ENCODE assay signal across 10 cellular contexts in genomic region chr11:36354221-36355003, GRCh38. TPM values are rescaled to one million over a fixed set of nuclear protein-coding genes. Genes with fewer than 3 reads are reported as not detected.
DNase-seq lines count a peak whose midpoint lies in the region; ATAC-seq, FAIRE-seq and TF ChIP-seq lines count a peak whose summit lies in the region.
"Had no signal": no experiment of that assay in that cellular context is flagged by ENCODE, and none has a peak within 500 bp of the region (broad histone marks: within the 10 kb centered on the region; RNA-seq: fewer than 3 reads in every experiment).

No MANE protein-coding gene starts in this region.

- H3K4me2 ChIP-seq in HepG2 (ENCODE audit: low read depth, low read length): no peak overlapping the region

- in situ Hi-C loops in HepG2 (cut with HindIII; ENCODE audit: extremely low pct_ligation_motif_present, low pct_unique_long_range_greater_than_20kb): no loop called here

- peaks cover 0 to 14% of the 10 kb centered on the region in 2 donors for H3K27me3 Mint-ChIP-seq in effector memory CD8-positive, alpha-beta T cell

- H3K9ac ChIP-seq in HepG2 (ENCODE audit: insufficient read depth, low read depth, low read length): no peak overlapping the region
- H3K9ac ChIP-seq: parathyroid adenoma had no signal

- CTCF ChIA-PET in HepG2 (lab: Yijun Ruan, JAX; ENCODE audit: low intra/inter-chr PET ratio, low total read pairs): no interaction called here

- intact Hi-C loops in HepG2 (cut with micrococcal nuclease; ENCODE audit: unreplicated experiment): no loop called here

- no peak for TF ChIP-seq RAD21 in HepG2 (CRISPR knock-in tag; IDR thresholded peaks at IDR 0.05)

- H2AFZ ChIP-seq in HepG2 (ENCODE audit: low read length): no peak overlapping the region
- H2AFZ ChIP-seq: parathyroid adenoma had no signal

- H3K4me1 Mint-ChIP-seq in effector memory CD8-positive, alpha-beta T cell (ENCODE audit: low read depth in 2 of 2): peaks cover 39 to 66% of the 10 kb centered on the region in 2 donors

- BruUV-seq in HepG2 (replicated peaks; lab: Mats Ljungman, UMichigan): no TSS peak

- H3K27ac ChIP-seq in HepG2 (ENCODE audit: extremely low read length, insufficient read depth, low read length): no peak overlapping the region
- H3K27ac ChIP-seq: HL-60, parathyroid adenoma had no signal

- peak; percentile 92 for DNase-seq in ELR (ENCODE audit: low read depth)
- no peak for DNase-seq in effector memory CD8-positive, alpha-beta T cell
- DNase-seq in kidney glomerular epithelial cell (lab: John Stamatoyannopoulos, UW): no peak
- no peak for DNase-seq in NCI-H2171 (lab: John Stamatoyannopoulos, UW)
- DNase-seq in NOMO-1 treated with dmso at 0.1 percent for 144 hours (lab: John Stamatoyannopoulos, UW; ENCODE audit: unreplicated experiment): no peak
- no peak for DNase-seq in HepG2 (ENCODE audit: low spot score)

- no peaks in the 10 kb centered on the region for H3K36me3 ChIP-seq in HepG2 (replicated peaks in 1 of 2; ENCODE audit: control insufficient read depth in 1 of 2, insufficient read depth in 2 of 2, low read length in 2 of 2)

- peak overlapping the region in 1 of 2 donors; percentile 75 for H3K27ac Mint-ChIP-seq in effector memory CD8-positive, alpha-beta T cell

- H3K9me3 ChIP-seq in HepG2 (ENCODE audit: low read length): no peaks in the 10 kb centered on the region

- H3K4me3 Mint-ChIP-seq in effector memory CD8-positive, alpha-beta T cell: peak overlapping the region; percentile 2 to 52

- H3K4me1 ChIP-seq in HepG2 (ENCODE audit: insufficient read depth, low read length): no peaks in the 10 kb centered on the region
- H3K4me1 ChIP-seq: parathyroid adenoma had no signal

- TF ChIP-seq EP300 in HepG2 (IDR thresholded peaks at IDR 0.05; ENCODE audit: low read depth in 2 of 2, low read length in 2 of 2) (no peak), HepG2 (CRISPR knock-in tag; IDR thresholded peaks at IDR 0.05; ENCODE audit: borderline replicate concordance) (no peak)

- H3K36me3 Mint-ChIP-seq in effector memory CD8-positive, alpha-beta T cell (ENCODE audit: insufficient read depth): peaks cover 15% of the 10 kb centered on the region

- no peak for FAIRE-seq in HepG2 (lab: Jason Lieb, UNC)

- whole genome bisulfite sequencing in HepG2 (ENCODE audit: low lambda C conversion rate): 19% methylated on average over 6 of the region's 6 CpGs

- H3K27me3 ChIP-seq in HepG2 (ENCODE audit: control insufficient read depth in 1 of 2, insufficient read depth in 2 of 2, low read length in 2 of 2): no peaks in the 10 kb centered on the region

- no peaks in the 10 kb centered on the region for H4K20me1 ChIP-seq in HepG2 (ENCODE audit: insufficient read depth, low read length)

- POLR2A ChIA-PET in HepG2 (lab: Yijun Ruan, JAX): no interaction called here

- peak; percentile 85 for ATAC-seq in GM21360 (IDR thresholded peaks at IDR 0.05; ENCODE audit: unreplicated experiment)
- peak; percentile 80 for ATAC-seq in HG03460 (IDR thresholded peaks at IDR 0.05; ENCODE audit: unreplicated experiment)
- ATAC-seq in effector memory CD8-positive, alpha-beta T cell (replicated peaks): no peak
- no peak for ATAC-seq in HepG2

- no peak overlapping the region for H3K4me3 ChIP-seq in HepG2 (replicated peaks in 1 of 3; ENCODE audit: insufficient read depth in 1 of 3, low read depth in 2 of 3, low read length in 3 of 3)

- no peak for TF ChIP-seq CTCF in HepG2 (CRISPR knock-in tag; IDR thresholded peaks at IDR 0.05)

- no peaks in the 10 kb centered on the region for H3K9me3 Mint-ChIP-seq in effector memory CD8-positive, alpha-beta T cell

- no peak for TF ChIP-seq POLR2A in HepG2 (IDR thresholded peaks at IDR 0.05; ENCODE audit: insufficient read depth in 1 of 2, low read depth in 2 of 2, low read length in 2 of 2)

- H3K79me2 ChIP-seq in HepG2 (ENCODE audit: insufficient read depth, low read length): no peaks in the 10 kb centered on the region
- H3K79me2 ChIP-seq: parathyroid adenoma had no signal

TF ChIP-seq in HepG2, 621 proteins besides CTCF, POLR2A, EP300 and RAD21:
- no peak for TF ChIP-seq ZBTB37 (CRISPR knock-in tag; IDR thresholded peaks at IDR 0.05)
- TF ChIP-seq, protein P1, sequence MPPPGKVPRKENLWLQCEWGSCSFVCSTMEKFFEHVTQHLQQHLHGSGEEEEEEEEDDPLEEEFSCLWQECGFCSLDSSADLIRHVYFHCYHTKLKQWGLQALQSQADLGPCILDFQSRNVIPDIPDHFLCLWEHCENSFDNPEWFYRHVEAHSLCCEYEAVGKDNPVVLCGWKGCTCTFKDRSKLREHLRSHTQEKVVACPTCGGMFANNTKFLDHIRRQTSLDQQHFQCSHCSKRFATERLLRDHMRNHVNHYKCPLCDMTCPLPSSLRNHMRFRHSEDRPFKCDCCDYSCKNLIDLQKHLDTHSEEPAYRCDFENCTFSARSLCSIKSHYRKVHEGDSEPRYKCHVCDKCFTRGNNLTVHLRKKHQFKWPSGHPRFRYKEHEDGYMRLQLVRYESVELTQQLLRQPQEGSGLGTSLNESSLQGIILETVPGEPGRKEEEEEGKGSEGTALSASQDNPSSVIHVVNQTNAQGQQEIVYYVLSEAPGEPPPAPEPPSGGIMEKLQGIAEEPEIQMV (CRISPR knock-in tag; IDR thresholded peaks at IDR 0.05; ENCODE audit: low read depth): no peak
- no peak for TF ChIP-seq ZNF747 (CRISPR knock-in tag; IDR thresholded peaks at IDR 0.05; ENCODE audit: borderline replicate concordance)
- TF ChIP-seq, protein P2, sequence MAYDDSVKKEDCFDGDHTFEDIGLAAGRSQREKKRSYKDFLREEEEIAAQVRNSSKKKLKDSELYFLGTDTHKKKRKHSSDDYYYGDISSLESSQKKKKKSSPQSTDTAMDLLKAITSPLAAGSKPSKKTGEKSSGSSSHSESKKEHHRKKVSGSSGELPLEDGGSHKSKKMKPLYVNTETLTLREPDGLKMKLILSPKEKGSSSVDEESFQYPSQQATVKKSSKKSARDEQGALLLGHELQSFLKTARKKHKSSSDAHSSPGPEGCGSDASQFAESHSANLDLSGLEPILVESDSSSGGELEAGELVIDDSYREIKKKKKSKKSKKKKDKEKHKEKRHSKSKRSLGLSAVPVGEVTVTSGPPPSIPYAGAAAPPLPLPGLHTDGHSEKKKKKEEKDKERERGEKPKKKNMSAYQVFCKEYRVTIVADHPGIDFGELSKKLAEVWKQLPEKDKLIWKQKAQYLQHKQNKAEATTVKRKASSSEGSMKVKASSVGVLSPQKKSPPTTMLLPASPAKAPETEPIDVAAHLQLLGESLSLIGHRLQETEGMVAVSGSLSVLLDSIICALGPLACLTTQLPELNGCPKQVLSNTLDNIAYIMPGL (CRISPR knock-in tag; IDR thresholded peaks at IDR 0.05; ENCODE audit: borderline replicate concordance in 1 of 2, low read depth in 1 of 2): no peak
- no peak for TF ChIP-seq IKZF1 (IDR thresholded peaks at IDR 0.05)
- TF ChIP-seq ZNF326 (CRISPR knock-in tag; IDR thresholded peaks at IDR 0.05; ENCODE audit: borderline replicate concordance): no peak
- TF ChIP-seq NCOR1 (IDR thresholded peaks at IDR 0.05; ENCODE audit: borderline replicate concordance, low read length): no peak
- no peak for TF ChIP-seq WIZ (CRISPR knock-in tag; IDR thresholded peaks at IDR 0.05)
- no peak for TF ChIP-seq ZNF446 (CRISPR knock-in tag; IDR thresholded peaks at IDR 0.05)
- TF ChIP-seq ZNF24 (IDR thresholded peaks at IDR 0.05): no peak

RNA-seq across cellular contexts. Expression of gene PRR5L, which starts 58.3 kb away (rescaled TPM):
- total RNA-seq in HepG2 (2016; rRNA removed; fragmentation: Illumina TruSeq; extraction: Trizol): not detected in 2 replicates
- not detected in 2 replicates for total RNA-seq in HepG2 (2016; cell fraction: cytosol; rRNA removed; fragmentation: Illumina TruSeq; extraction: Trizol; ENCODE audit: low read depth)
- not detected in 2 replicates for total RNA-seq in HepG2 (2016; cell fraction: insoluble cytoplasmic fraction; rRNA removed; fragmentation: Illumina TruSeq; extraction: Trizol)
- not detected in 2 replicates for total RNA-seq in HepG2 (2016; cell fraction: membrane; rRNA removed; fragmentation: Illumina TruSeq; extraction: Trizol)
- not detected in 2 replicates for total RNA-seq in HepG2 (2016; cell fraction: nucleus; rRNA removed; fragmentation: Illumina TruSeq; extraction: Trizol)
- polyA plus RNA-seq in HepG2 (2011; rRNA removed): 0.16 TPM in 1 of 2 replicates, not detected in the other
- 0.05 and 0.07 TPM in 2 replicates for polyA plus RNA-seq in HepG2 (2011; cell fraction: cytosol; rRNA removed)
- polyA plus RNA-seq in HepG2 (2011; cell fraction: nucleus; rRNA removed): 0.54 and 0.64 TPM in 2 replicates
- polyA plus RNA-seq in HepG2 (2012): not detected in 2 replicates
- not detected in 2 replicates for polyA plus RNA-seq in HepG2 (2016; cell fraction: cytosol; fragmentation: Illumina TruSeq; extraction: Trizol; ENCODE audit: low read depth)
- not detected in 2 replicates for polyA plus RNA-seq in HepG2 (2016; cell fraction: insoluble cytoplasmic fraction; fragmentation: Illumina TruSeq; extraction: Trizol; ENCODE audit: low read depth)
- polyA plus RNA-seq in HepG2 (2016; cell fraction: membrane; fragmentation: Illumina TruSeq; extraction: Trizol; ENCODE audit: low read depth): not detected in 2 replicates
- not detected in 2 replicates for polyA plus RNA-seq in HepG2 (2016; cell fraction: nucleus; fragmentation: Illumina TruSeq; extraction: Trizol; ENCODE audit: insufficient read depth, low read depth)
- polyA minus RNA-seq in HepG2 (2011; rRNA and poly(A)+ RNA removed; ENCODE audit: low replicate concordance): 0.40 and 6.6 TPM in 2 replicates
- not detected in 2 replicates for polyA minus RNA-seq in HepG2 (2011; cell fraction: cytosol; rRNA and poly(A)+ RNA removed)
- polyA minus RNA-seq in HepG2 (2011; cell fraction: nucleus; rRNA and poly(A)+ RNA removed): not detected in 2 replicates

Comparison
In these comparisons a context has a peak if more than half of its experiments do, and no peak if none do; other contexts are left out.
1. ATAC-seq: peak in GM21360 (single experiment) and HG03460 (single experiment); none in effector memory CD8-positive, alpha-beta T cell (single experiment) and HepG2 (single experiment).